Comparison of ENCODE assay signal across 9 cellular contexts in genomic region chrX:7941390-7942042, GRCh38. TPM values are rescaled to one million over a fixed set of nuclear protein-coding genes. Genes with fewer than 3 reads are reported as not detected.
DNase-seq lines count a peak whose midpoint lies in the region; ATAC-seq, FAIRE-seq and TF ChIP-seq lines count a peak whose summit lies in the region.
"Had no signal": no experiment of that assay in that cellular context is flagged by ENCODE, and none has a peak within 500 bp of the region (broad histone marks: within the 10 kb centered on the region; RNA-seq: fewer than 3 reads in every experiment).

No MANE protein-coding gene starts in this region.

- H3K79me2 ChIP-seq in PC-9 (ENCODE audit: low read depth) (peaks cover 5% of the 10 kb centered on the region; the same call in 1 of the 2 replicates), keratinocyte (ENCODE audit: control insufficient read depth, insufficient read depth, low read length) (no peaks in the 10 kb centered on the region)

- H3K9me3 ChIP-seq in PC-9 (ENCODE audit: insufficient read depth, low read depth) (no peaks in the 10 kb centered on the region), keratinocyte (ENCODE audit: control insufficient read depth, low read depth, low read length) (no peaks in the 10 kb centered on the region)

- H4K20me1 ChIP-seq in PC-9 (ENCODE audit: insufficient read depth) (no peaks in the 10 kb centered on the region), keratinocyte (ENCODE audit: control insufficient read depth, extremely low read depth, insufficient read depth, low read length) (no peaks in the 10 kb centered on the region)

- H3K36me3 ChIP-seq in PC-9 (ENCODE audit: low read depth) (no peaks in the 10 kb centered on the region), keratinocyte (ENCODE audit: control insufficient read depth in 2 of 2, extremely low read depth in 1 of 2, insufficient read depth in 2 of 2, low read length in 2 of 2) (no peaks in the 10 kb centered on the region)

- intact Hi-C loops in PC-9 (cut with micrococcal nuclease; ENCODE audit: unreplicated experiment) (no loop called here), posterior vena cava (cut with DNase I) (no loop called here)

- peak; percentile 49 for ATAC-seq in GM21515 (IDR thresholded peaks at IDR 0.05; ENCODE audit: unreplicated experiment)

- no peaks in the 10 kb centered on the region for H3F3A ChIP-seq in PC-9 (ENCODE audit: insufficient read depth, low read depth)

- H3K4me2 ChIP-seq in PC-9 = no peak overlapping the region
- no peak overlapping the region for H3K4me2 ChIP-seq in keratinocyte (ENCODE audit: control insufficient read depth, extremely low read depth, insufficient read depth, low read depth, low read length)

- H2AFZ ChIP-seq in PC-9 (no peak overlapping the region), keratinocyte (ENCODE audit: control insufficient read depth, low read length) (peak overlapping the region; percentile 45)

- CTCF ChIA-PET in PC-9 (lab: Charles Lee) = interaction anchor here (0.6 kb wide), 1 partner anchor 1778 kb away, joined by 3 read pairs; no protein-coding TSS in a partner anchor

- peak; percentile 28 for TF ChIP-seq CTCF in C4-2B (conservative IDR thresholded peaks at IDR 0.05)
- TF ChIP-seq CTCF in PC-9 (conservative IDR thresholded peaks at IDR 0.05) = peak; percentile 63
- TF ChIP-seq CTCF in keratinocyte (optimal IDR thresholded peaks at IDR 0.05 in 1 of 3, IDR thresholded peaks at IDR 0.05 in 1 of 3, conservative IDR thresholded peaks at IDR 0.05 in 1 of 3; ENCODE audit: extremely low read depth in 1 of 3, insufficient read depth in 2 of 3, low read length in 3 of 3) = peak; percentile 36 to 51 (median 37)

- no peak overlapping the region for H3K27ac ChIP-seq in C4-2B
- H3K27ac ChIP-seq in PC-9 = peak overlapping the region; percentile 46; the same call in 1 of the 2 replicates
- no peak overlapping the region for H3K27ac ChIP-seq in keratinocyte (ENCODE audit: control insufficient read depth, insufficient read depth, low read length)

- H3K9me1 ChIP-seq in keratinocyte (ENCODE audit: control insufficient read depth, extremely low read depth, insufficient read depth, low read length) = no peaks in the 10 kb centered on the region

- peak in 1 of 2 experiments; percentile 2 for DNase-seq in PC-9
- DNase-seq in keratinocyte (ENCODE audit: low read depth, low spot score) = no peak
- DNase-seq in posterior vena cava (ENCODE audit: low spot score) = no peak
- no peak for DNase-seq in NCI-H226
- DNase-seq in cortex of kidney (lab: John Stamatoyannopoulos, UW) = no peak
- DNase-seq in GF-D8 (lab: John Stamatoyannopoulos, UW) = no peak
- DNase-seq: stimulated activated CD4-positive, alpha-beta T cell treated with anti-CD3 and anti-CD28 coated beads, Interleukin-4, amount 100 ng/mL, for 1 hour had no signal

- H3K9me2 ChIP-seq in PC-9 (ENCODE audit: insufficient read depth) = no peaks in the 10 kb centered on the region

- no TSS peak for BruUV-seq in PC-9 (replicated peaks; lab: Mats Ljungman, UMichigan)

- H3K4me3 ChIP-seq in PC-9 (no peak overlapping the region), keratinocyte (ENCODE audit: control insufficient read depth in 2 of 3, extremely low read depth in 1 of 3, insufficient read depth in 2 of 3, low read depth in 1 of 3, low read length in 3 of 3) (no peak overlapping the region)

- dilution Hi-C loops in keratinocyte (cut with MboI; ENCODE audit: extremely low pct_ligation_motif_present, low sequenced_read_pairs) = no loop called here

- peaks cover 9% of the 10 kb centered on the region; the same call in 1 of the 2 replicates for H3K4me1 ChIP-seq in PC-9 (replicated peaks; ENCODE audit: insufficient read depth)
- peaks cover 8% of the 10 kb centered on the region for H3K4me1 ChIP-seq in keratinocyte (ENCODE audit: control insufficient read depth, extremely low read depth, insufficient read depth, low read length)

- POLR2A ChIA-PET in PC-9 (lab: Charles Lee; ENCODE audit: unreplicated experiment) = no interaction called here

- H3K9ac ChIP-seq in keratinocyte (ENCODE audit: control insufficient read depth, extremely low read depth, insufficient read depth, low read length) = no peak overlapping the region

- no peaks in the 10 kb centered on the region for H3K27me3 ChIP-seq in PC-9 (ENCODE audit: insufficient read depth, low read depth)
- no peaks in the 10 kb centered on the region for H3K27me3 ChIP-seq in keratinocyte (ENCODE audit: control insufficient read depth, extremely low read depth, insufficient read depth, low read length)

- peak; percentile 84 for FAIRE-seq in keratinocyte (lab: Jason Lieb, UNC)

RNA-seq across cellular contexts. Expression of gene PNPLA4, which starts 14.3 kb away (rescaled TPM):
- total RNA-seq in PC-9 (2021) = 25.9 and 29.1 TPM in 2 replicates
- polyA plus RNA-seq in keratinocyte = 34.5 to 39.6 TPM (median 35.9 TPM) in 3 replicates
- polyA plus RNA-seq in keratinocyte (2011; ENCODE audit: low read depth) = 14.1 TPM
- 47.9 and 48.4 TPM in 2 replicates for polyA plus RNA-seq in keratinocyte (2011; cell fraction: cytosol; rRNA removed)
- 15.1 and 19.2 TPM in 2 replicates for polyA plus RNA-seq in keratinocyte (2011; cell fraction: nucleus; rRNA removed)
- polyA plus RNA-seq in keratinocyte (2012; ENCODE audit: low replicate concordance) = 28.1 and 31.7 TPM in 2 replicates
- 19.1 to 26.8 TPM (median 25.0 TPM) in 3 replicates for polyA minus RNA-seq in keratinocyte
- 13.8 TPM for polyA minus RNA-seq in keratinocyte (2011; cell fraction: cytosol; rRNA and poly(A)+ RNA removed)
- polyA minus RNA-seq in keratinocyte (2011; cell fraction: nucleus; rRNA and poly(A)+ RNA removed) = 2.0 and 6.6 TPM in 2 replicates
- total RNA-seq in posterior vena cava = 10 to 100 TPM; 10.3 to 12.4 TPM
